8 cellular contexts compared by ENCODE assay signal in genomic region chr4:1200425-1201035, GRCh38. TPM values are rescaled to one million over a fixed set of nuclear protein-coding genes. Genes with fewer than 3 reads are reported as not detected.
DNase-seq lines count a peak whose midpoint lies in the region; ATAC-seq and TF ChIP-seq lines count a peak whose summit lies in the region.

No MANE protein-coding gene starts in this region.

- H3K9ac ChIP-seq in colonic mucosa (ENCODE audit: low read depth in 2 of 2, low read length in 2 of 2) = peak overlapping the region; percentile 58 to 82

- H3K9me3 ChIP-seq in colonic mucosa = no peaks in the 10 kb centered on the region

- DNase-seq in activated gamma-delta T cell (lab: John Stamatoyannopoulos, UW) (peak; percentile 44), activated gamma-delta T cell treated with Interleukin-2 at 50 U/mL for 16 hours (no peak), NB4 (ENCODE audit: low read depth) (peak; percentile 75), colonic mucosa (peak; percentile 55), GM10266 (ENCODE audit: extremely low spot score) (no peak), NCI-H1048 (lab: John Stamatoyannopoulos, UW) (no peak)
- peak in 2 of 10 donors; percentile 12 to 56 for DNase-seq in naive thymus-derived CD8-positive, alpha-beta T cell
- DNase-seq in effector CD4-positive, alpha-beta T cell = no peak

- TF ChIP-seq POLR2A in NB4 (IDR thresholded peaks at IDR 0.05; ENCODE audit: extremely low read depth, insufficient read length) = no peak

- no peaks in the 10 kb centered on the region for H3K36me3 ChIP-seq in colonic mucosa

- no peaks in the 10 kb centered on the region for H3K27me3 Mint-ChIP-seq in naive thymus-derived CD8-positive, alpha-beta T cell

- H3K4me3 ChIP-seq in NB4 (ENCODE audit: low read depth, low read length) (peak overlapping the region; percentile 51), colonic mucosa (peak overlapping the region; percentile 11)

- POLR2A ChIA-PET in naive thymus-derived CD8-positive, alpha-beta T cell (lab: Charles Lee) = interaction anchor here (0.5 to 5.2 kb wide), 4 partner anchors 17 to 493 kb away, joined by 3 to 52 read pairs (median 5); partner anchors contain the start of gene CTBP1

- no peak for ATAC-seq in naive thymus-derived CD8-positive, alpha-beta T cell

- H3K27ac Mint-ChIP-seq in naive thymus-derived CD8-positive, alpha-beta T cell = peak overlapping the region; percentile 25 to 99 (median 97)

- peaks cover 11% of the 10 kb centered on the region for H3K4me1 ChIP-seq in colonic mucosa

- no peaks in the 10 kb centered on the region for H3K9me3 Mint-ChIP-seq in naive thymus-derived CD8-positive, alpha-beta T cell

- H3K27ac ChIP-seq in colonic mucosa = peak overlapping the region; percentile 80

- H3K27me3 ChIP-seq in colonic mucosa = no peaks in the 10 kb centered on the region

- peaks cover 0 to 18% (median 12%) of the 10 kb centered on the region in 3 donors for H3K36me3 Mint-ChIP-seq in naive thymus-derived CD8-positive, alpha-beta T cell

- intact Hi-C loops in colonic mucosa (cut with DNase I) = no loop called here

- peak overlapping the region; percentile 76 to 94 (median 82) for H3K4me3 Mint-ChIP-seq in naive thymus-derived CD8-positive, alpha-beta T cell

- TF ChIP-seq CTCF in NB4 (IDR thresholded peaks at IDR 0.05; ENCODE audit: low read depth, low read length) (no peak), colonic mucosa (IDR thresholded peaks at IDR 0.05) (no peak), GM10266 (IDR thresholded peaks at IDR 0.05; ENCODE audit: control insufficient read depth, insufficient read depth, low read depth, missing control alignments) (no peak)

- peaks cover 16 to 65% (median 47%) of the 10 kb centered on the region in 4 donors for H3K4me1 Mint-ChIP-seq in naive thymus-derived CD8-positive, alpha-beta T cell

RNA-seq across cellular contexts. Expression of gene SPON2, which starts 28.1 kb away (rescaled TPM):
- total RNA-seq in colonic mucosa = 10 to 100 TPM; 22.0 to 22.4 TPM
- 10 to 100 TPM; 16.5 to 16.6 TPM for total RNA-seq in naive thymus-derived CD8-positive, alpha-beta T cell
- polyA plus RNA-seq in naive thymus-derived CD8-positive, alpha-beta T cell = 10 to 100 TPM in 1 of 3 donors, 1 to 10 TPM in 2; 8.5 to 45.9 (median 9.5) TPM

RNA-seq across cellular contexts. Expression of gene CTBP1, which starts 48.4 kb away (rescaled TPM):
- total RNA-seq in colonic mucosa = 100 to 1,000 TPM; 137 to 200 TPM
- 100 to 1,000 TPM; 189 to 193 TPM for total RNA-seq in naive thymus-derived CD8-positive, alpha-beta T cell
- 100 to 1,000 TPM in 1 of 3 donors, 10 to 100 TPM in 2; 51.0 to 104 (median 93.7) TPM for polyA plus RNA-seq in naive thymus-derived CD8-positive, alpha-beta T cell

Comparison
In these comparisons a context has a peak if more than half of its experiments do, and no peak if none do; other contexts are left out.
1. DNase-seq: peak in activated gamma-delta T cell (single experiment), NB4 (single experiment) and colonic mucosa (single experiment); none in activated gamma-delta T cell treated with Interleukin-2 at 50 U/mL for 16 hours (single experiment), GM10266 (single experiment), NCI-H1048 (single experiment) and effector CD4-positive, alpha-beta T cell (single experiment).